8 cellular contexts compared by ENCODE assay signal in the genomic region with DNA sequence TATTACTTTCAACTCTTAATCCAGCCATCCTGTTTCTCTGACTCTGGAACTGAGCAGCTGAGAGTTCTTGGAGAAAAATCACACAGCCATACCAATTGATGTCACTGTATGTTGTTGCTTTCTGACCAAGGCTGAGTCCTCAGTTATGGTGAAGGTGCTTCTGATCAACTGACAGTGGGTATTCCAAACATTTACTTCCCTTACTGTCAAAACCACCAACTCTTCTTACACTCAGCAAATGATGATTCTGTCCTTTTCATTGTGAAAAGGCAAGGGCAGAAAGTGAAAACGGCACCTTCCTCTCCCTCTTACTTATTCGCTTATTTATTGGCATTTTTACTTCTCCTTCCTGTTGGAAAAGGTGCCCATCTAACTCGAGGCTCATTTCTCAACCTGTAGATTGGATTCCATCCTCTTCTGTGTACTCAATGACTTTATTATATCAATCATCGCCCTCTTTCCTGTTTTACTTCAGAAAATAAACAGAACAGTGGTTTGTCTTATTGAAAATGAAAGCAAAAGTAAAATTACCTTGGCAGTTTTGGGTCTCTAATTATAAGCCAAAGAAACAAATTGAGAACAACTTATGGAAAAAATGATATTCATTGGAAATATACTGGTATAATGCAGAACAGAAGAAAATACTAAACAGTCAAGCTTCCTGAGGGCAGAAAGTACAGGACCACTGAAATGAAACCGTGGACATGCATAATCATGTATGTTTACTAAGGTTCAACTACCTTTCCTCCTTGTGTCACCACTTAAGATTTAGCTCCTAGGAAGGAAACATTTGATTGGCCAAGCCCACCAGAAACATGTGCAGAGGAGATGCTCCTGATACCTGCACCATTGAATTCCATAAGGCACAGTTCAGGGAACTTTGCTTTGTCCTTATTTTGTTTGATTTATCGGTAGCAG.
DNase-seq lines count a peak whose midpoint lies in the region; ATAC-seq and TF ChIP-seq lines count a peak whose summit lies in the region.

No MANE protein-coding gene starts in this region.

- DNase-seq in activated naive CD8-positive, alpha-beta T cell treated with anti-CD3 and anti-CD28 coated beads, Interleukin-2, amount 10 ng/mL, durations not matched to agents 7 days and 5 days, result no peak
- DNase-seq in stimulated activated CD4-positive, alpha-beta T cell treated with anti-CD3 and anti-CD28 coated beads, Interleukin-12 subunit alpha, Interleukin-12 subunit beta, amount 100 ng/mL, for 4 hours, result no peak
- no peak for DNase-seq in NCI-H2081 (lab: John Stamatoyannopoulos, UW)
- no peak for DNase-seq in NCI-H2029 treated with DMSO at 0.1 percent for 48 hours (lab: John Stamatoyannopoulos, UW)
- no peak for DNase-seq in middle frontal gyrus (ENCODE audit: extremely low spot score, low spot score)

- peak overlapping the region; percentile 51 to 70 (median 52) for H3K4me3 ChIP-seq in liver (ENCODE audit: low read depth in 1 of 3, low read length in 3 of 3)

- H3K27ac ChIP-seq in liver (ENCODE audit: low read depth in 1 of 2, low read length in 2 of 2), result peak overlapping the region; percentile 63 to 69

- TF ChIP-seq RAD21 in liver (IDR thresholded peaks at IDR 0.05), result no peak

- WGBS in liver, result 9% methylated on average over 6 of the region's 6 CpGs

- no peaks in the 10 kb centered on the region for H3K9me3 Mint-ChIP-seq in activated naive CD8-positive, alpha-beta T cell treated with anti-CD3 and anti-CD28 coated beads, Interleukin-2, amount 10 ng/mL, durations not matched to agents 7 days and 5 days

- peak overlapping the region; percentile 24 to 72 for H3K9ac ChIP-seq in liver (ENCODE audit: low read depth in 1 of 2, low read length in 2 of 2)

- peak; percentile 13 for ATAC-seq in GM18517 (IDR thresholded peaks at IDR 0.05; ENCODE audit: unreplicated experiment)
- ATAC-seq in HG03175 (IDR thresholded peaks at IDR 0.05; ENCODE audit: unreplicated experiment), result peak; percentile 27
- peak; percentile 43 for ATAC-seq in activated naive CD8-positive, alpha-beta T cell treated with anti-CD3 and anti-CD28 coated beads, Interleukin-2, amount 10 ng/mL, durations not matched to agents 7 days and 5 days (ENCODE audit: low read depth)

- H3K36me3 Mint-ChIP-seq in activated naive CD8-positive, alpha-beta T cell treated with anti-CD3 and anti-CD28 coated beads, Interleukin-2, amount 10 ng/mL, durations not matched to agents 7 days and 5 days, result peaks cover 3% of the 10 kb centered on the region

- no peaks in the 10 kb centered on the region for H3K27me3 ChIP-seq in liver (ENCODE audit: control insufficient read depth in 4 of 4, insufficient read depth in 4 of 4, low read length in 3 of 4)

- peaks cover 0 to 17% (median 7%) of the 10 kb centered on the region in 4 donors for H3K4me1 ChIP-seq in liver (ENCODE audit: control insufficient read depth in 4 of 4, insufficient read depth in 4 of 4, low read length in 3 of 4)

- no peaks in the 10 kb centered on the region for H3K36me3 ChIP-seq in liver (ENCODE audit: control insufficient read depth in 4 of 4, insufficient read depth in 3 of 4, low read depth in 1 of 4, low read length in 3 of 4)

- peaks cover 29% of the 10 kb centered on the region for H3K4me1 Mint-ChIP-seq in activated naive CD8-positive, alpha-beta T cell treated with anti-CD3 and anti-CD28 coated beads, Interleukin-2, amount 10 ng/mL, durations not matched to agents 7 days and 5 days

- peak overlapping the region; percentile 97 for H3K27ac Mint-ChIP-seq in activated naive CD8-positive, alpha-beta T cell treated with anti-CD3 and anti-CD28 coated beads, Interleukin-2, amount 10 ng/mL, durations not matched to agents 7 days and 5 days

- TF ChIP-seq CTCF in liver (IDR thresholded peaks at IDR 0.05; ENCODE audit: low read depth, low read length, missing input control), result no peak

- peak overlapping the region; percentile 89 for H3K4me3 Mint-ChIP-seq in activated naive CD8-positive, alpha-beta T cell treated with anti-CD3 and anti-CD28 coated beads, Interleukin-2, amount 10 ng/mL, durations not matched to agents 7 days and 5 days

- POLR2A ChIA-PET in activated naive CD8-positive, alpha-beta T cell treated with anti-CD3 and anti-CD28 coated beads, Interleukin-2, amount 10 ng/mL, durations not matched to agents 7 days and 5 days (lab: Charles Lee), result interaction anchor here (0.5 to 3.1 kb wide), 4 partner anchors 29 to 106 kb away, joined by 3 to 27 read pairs (median 4); a partner anchor contains a TSS

- no peaks in the 10 kb centered on the region for H3K9me3 ChIP-seq in liver (ENCODE audit: control insufficient read depth in 4 of 4, low read length in 3 of 4)

- H3K27me3 Mint-ChIP-seq in activated naive CD8-positive, alpha-beta T cell treated with anti-CD3 and anti-CD28 coated beads, Interleukin-2, amount 10 ng/mL, durations not matched to agents 7 days and 5 days, result no peaks in the 10 kb centered on the region

TF ChIP-seq in liver, 16 proteins besides CTCF, POLR2A, EP300 and RAD21:
- TF ChIP-seq, protein P1, sequence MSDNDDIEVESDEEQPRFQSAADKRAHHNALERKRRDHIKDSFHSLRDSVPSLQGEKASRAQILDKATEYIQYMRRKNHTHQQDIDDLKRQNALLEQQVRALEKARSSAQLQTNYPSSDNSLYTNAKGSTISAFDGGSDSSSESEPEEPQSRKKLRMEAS (IDR thresholded peaks at IDR 0.05), result no peak
- TF ChIP-seq, protein P2, sequence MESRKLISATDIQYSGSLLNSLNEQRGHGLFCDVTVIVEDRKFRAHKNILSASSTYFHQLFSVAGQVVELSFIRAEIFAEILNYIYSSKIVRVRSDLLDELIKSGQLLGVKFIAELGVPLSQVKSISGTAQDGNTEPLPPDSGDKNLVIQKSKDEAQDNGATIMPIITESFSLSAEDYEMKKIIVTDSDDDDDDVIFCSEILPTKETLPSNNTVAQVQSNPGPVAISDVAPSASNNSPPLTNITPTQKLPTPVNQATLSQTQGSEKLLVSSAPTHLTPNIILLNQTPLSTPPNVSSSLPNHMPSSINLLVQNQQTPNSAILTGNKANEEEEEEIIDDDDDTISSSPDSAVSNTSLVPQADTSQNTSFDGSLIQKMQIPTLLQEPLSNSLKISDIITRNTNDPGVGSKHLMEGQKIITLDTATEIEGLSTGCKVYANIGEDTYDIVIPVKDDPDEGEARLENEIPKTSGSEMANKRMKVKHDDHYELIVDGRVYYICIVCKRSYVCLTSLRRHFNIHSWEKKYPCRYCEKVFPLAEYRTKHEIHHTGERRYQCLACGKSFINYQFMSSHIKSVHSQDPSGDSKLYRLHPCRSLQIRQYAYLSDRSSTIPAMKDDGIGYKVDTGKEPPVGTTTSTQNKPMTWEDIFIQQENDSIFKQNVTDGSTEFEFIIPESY (IDR thresholded peaks at IDR 0.05), result no peak
- peak in 1 of 2 donors; percentile 7 for TF ChIP-seq RXRA (IDR thresholded peaks at IDR 0.05)
- TF ChIP-seq GABPA (IDR thresholded peaks at IDR 0.05 in 1 of 2, conservative IDR thresholded peaks at IDR 0.05 in 1 of 2), result no peak
- TF ChIP-seq NR2F2 (IDR thresholded peaks at IDR 0.05), result peak; percentile 17
